In genomic region chr2:678964-679363, GRCh38 we compare ENCODE assay signal across 15 cellular contexts. TPM values are rescaled to one million over a fixed set of nuclear protein-coding genes. Genes with fewer than 3 reads are reported as not detected.
DNase-seq lines count a peak whose midpoint lies in the region; ATAC-seq and TF ChIP-seq lines count a peak whose summit lies in the region.
"Had no signal": no experiment of that assay in that cellular context is flagged by ENCODE, and none has a peak within 500 bp of the region (broad histone marks: within the 10 kb centered on the region; RNA-seq: fewer than 3 reads in every experiment).

No MANE protein-coding gene starts in this region.

- DNase-seq in Calu3, result no peak
- DNase-seq in activated T-helper 2 cell treated with anti-CD3 and anti-CD28 coated beads, Interferon-gamma antibody, Interleukin-2, Interleukin-4, amounts not matched to agents 10 μg/mL and 5 μg/mL and 100 μg/mL, durations not matched to agents 14 hours and 24 hours and 36 hours (ENCODE audit: low spot score), result no peak
- no peak for DNase-seq in mesothelial cell of epicardium (ENCODE audit: low spot score in 2 of 2, unreplicated experiment in 2 of 2)
- no peak for DNase-seq in RWPE1 (ENCODE audit: low spot score)
- DNase-seq in colonic mucosa, result no peak
- DNase-seq in SKM-1 treated with dmso at 0.1 percent for 144 hours (lab: John Stamatoyannopoulos, UW; ENCODE audit: unreplicated experiment), result no peak
- DNase-seq: activated CD4-positive, alpha-beta T cell treated with anti-CD3 and anti-CD28 coated beads for 4 hours; erythroblast; GOT3; MV-4-11; NCI-H82; RPMI8226; stomach had no signal

- H3K4me2 ChIP-seq in BLaER1 treated with 17β-estradiol and CSF1 and Interleukin-3, amounts not matched to agents 10 nM and 100 nM, result peak overlapping the region in 10 of 11 experiments; percentile 71 to 96 (median 88); a peak in 19 of 22 replicates

- H3K27ac ChIP-seq in BLaER1 treated with 17β-estradiol and CSF1 and Interleukin-3, amounts not matched to agents 10 nM and 100 nM, result peak overlapping the region in 7 of 11 experiments; percentile 96 to 100 (median 99); a peak in 10 of 22 replicates
- H3K27ac ChIP-seq in RWPE1 (no peak overlapping the region), colonic mucosa (no peak overlapping the region)
- H3K27ac ChIP-seq: stomach had no signal

- intact Hi-C loops in Calu3 (cut with micrococcal nuclease; ENCODE audit: unreplicated experiment), result no loop called here
- intact Hi-C loops in activated T-helper 2 cell treated with anti-CD3 and anti-CD28 coated beads, Interferon-gamma antibody, Interleukin-2, Interleukin-4, amounts not matched to agents 10 μg/mL and 5 μg/mL and 100 μg/mL, durations not matched to agents 14 hours and 24 hours and 36 hours (cut with micrococcal nuclease), result no loop called here
- intact Hi-C loops in colonic mucosa (cut with DNase I), result no loop called here

- peaks cover 0 to 24% (median 7%) of the 10 kb centered on the region in 11 experiments; a peak in 5 of 22 replicates for H3K36me3 ChIP-seq in BLaER1 treated with 17β-estradiol and CSF1 and Interleukin-3, amounts not matched to agents 10 nM and 100 nM
- no peaks in the 10 kb centered on the region for H3K36me3 ChIP-seq in colonic mucosa

- no peaks in the 10 kb centered on the region for H3K27me3 ChIP-seq in BLaER1 treated with 17β-estradiol and CSF1 and Interleukin-3, amounts not matched to agents 10 nM and 100 nM
- H3K27me3 ChIP-seq in colonic mucosa, result no peaks in the 10 kb centered on the region
- H3K27me3 ChIP-seq: stomach had no signal

- H3K27ac Mint-ChIP-seq in Calu3 (ENCODE audit: unreplicated experiment) (peak overlapping the region; percentile 90), mesothelial cell of epicardium (peak overlapping the region; percentile 99)
- peak overlapping the region; percentile 39 for H3K27ac Mint-ChIP-seq in activated T-helper 2 cell treated with anti-CD3 and anti-CD28 coated beads, Interferon-gamma antibody, Interleukin-2, Interleukin-4, amounts not matched to agents 10 μg/mL and 5 μg/mL and 100 μg/mL, durations not matched to agents 14 hours and 24 hours and 36 hours

- H3K27me3 Mint-ChIP-seq in Calu3 (ENCODE audit: unreplicated experiment) (no peaks in the 10 kb centered on the region), mesothelial cell of epicardium (ENCODE audit: low read depth) (no peaks in the 10 kb centered on the region)
- H3K27me3 Mint-ChIP-seq in activated T-helper 2 cell treated with anti-CD3 and anti-CD28 coated beads, Interferon-gamma antibody, Interleukin-2, Interleukin-4, amounts not matched to agents 10 μg/mL and 5 μg/mL and 100 μg/mL, durations not matched to agents 14 hours and 24 hours and 36 hours (ENCODE audit: low read depth), result no peaks in the 10 kb centered on the region

- peaks cover 28% of the 10 kb centered on the region for H3K36me3 Mint-ChIP-seq in Calu3 (ENCODE audit: insufficient read depth, unreplicated experiment)
- H3K36me3 Mint-ChIP-seq in activated T-helper 2 cell treated with anti-CD3 and anti-CD28 coated beads, Interferon-gamma antibody, Interleukin-2, Interleukin-4, amounts not matched to agents 10 μg/mL and 5 μg/mL and 100 μg/mL, durations not matched to agents 14 hours and 24 hours and 36 hours (ENCODE audit: low read depth), result peaks cover 22% of the 10 kb centered on the region
- peaks cover 9% of the 10 kb centered on the region for H3K36me3 Mint-ChIP-seq in mesothelial cell of epicardium

- POLR2A ChIA-PET in RWPE1 (lab: Yijun Ruan, JAX; ENCODE audit: low non-redundant PET), result no interaction called here

- H3K4me3 ChIP-seq in BLaER1 treated with 17β-estradiol and CSF1 and Interleukin-3, amounts not matched to agents 10 nM and 100 nM, result no peak overlapping the region
- no peak overlapping the region for H3K4me3 ChIP-seq in colonic mucosa

- BruUV-seq in Calu3 (replicated peaks; lab: Mats Ljungman, UMichigan), result no TSS peak

- H3K9ac ChIP-seq in BLaER1 treated with 17β-estradiol and CSF1 and Interleukin-3, amounts not matched to agents 10 nM and 100 nM, result peak overlapping the region in 6 of 11 experiments; percentile 95 to 100 (median 99); a peak in 8 of 22 replicates
- H3K9ac ChIP-seq in colonic mucosa (ENCODE audit: low read depth in 2 of 2, low read length in 2 of 2), result no peak overlapping the region

- CTCF ChIA-PET in Calu3 (lab: Charles Lee) (no interaction called here), RWPE1 (lab: Yijun Ruan, JAX) (no interaction called here)

- peaks cover 31 to 36% (median 34%) of the 10 kb centered on the region in 10 experiments for H3K4me1 ChIP-seq in BLaER1 treated with 17β-estradiol and CSF1 and Interleukin-3, amounts not matched to agents 10 nM and 100 nM
- H3K4me1 ChIP-seq in colonic mucosa, result no peaks in the 10 kb centered on the region

- H4K20me1 ChIP-seq in BLaER1 treated with 17β-estradiol and CSF1 and Interleukin-3, amounts not matched to agents 10 nM and 100 nM, result peaks cover 0 to 26% (median 11%) of the 10 kb centered on the region in 11 experiments; a peak in 13 of 22 replicates

- TF ChIP-seq CTCF in Calu3 (IDR thresholded peaks at IDR 0.05; ENCODE audit: unreplicated experiment) (no peak), mesothelial cell of epicardium (IDR thresholded peaks at IDR 0.05; ENCODE audit: unreplicated experiment) (no peak), RWPE1 (conservative IDR thresholded peaks at IDR 0.05; ENCODE audit: low read depth) (no peak), colonic mucosa (IDR thresholded peaks at IDR 0.05) (no peak)

- H3K4me1 Mint-ChIP-seq in Calu3 (ENCODE audit: low read depth, unreplicated experiment), result peaks cover 20% of the 10 kb centered on the region
- peaks cover 32% of the 10 kb centered on the region for H3K4me1 Mint-ChIP-seq in activated T-helper 2 cell treated with anti-CD3 and anti-CD28 coated beads, Interferon-gamma antibody, Interleukin-2, Interleukin-4, amounts not matched to agents 10 μg/mL and 5 μg/mL and 100 μg/mL, durations not matched to agents 14 hours and 24 hours and 36 hours (ENCODE audit: low read depth)
- peaks cover 22% of the 10 kb centered on the region for H3K4me1 Mint-ChIP-seq in mesothelial cell of epicardium

- ATAC-seq in HG02981 (IDR thresholded peaks at IDR 0.05; ENCODE audit: unreplicated experiment), result no peak

- H3K4me3 Mint-ChIP-seq in Calu3 (ENCODE audit: low read depth, unreplicated experiment), result peak overlapping the region; percentile 98
- H3K4me3 Mint-ChIP-seq in activated T-helper 2 cell treated with anti-CD3 and anti-CD28 coated beads, Interferon-gamma antibody, Interleukin-2, Interleukin-4, amounts not matched to agents 10 μg/mL and 5 μg/mL and 100 μg/mL, durations not matched to agents 14 hours and 24 hours and 36 hours (ENCODE audit: low read depth), result peak overlapping the region; percentile 96
- H3K4me3 Mint-ChIP-seq in mesothelial cell of epicardium, result peak overlapping the region; percentile 94

- peaks cover 23 to 30% (median 25%) of the 10 kb centered on the region in 11 experiments for H3K9me3 ChIP-seq in BLaER1 treated with 17β-estradiol and CSF1 and Interleukin-3, amounts not matched to agents 10 nM and 100 nM (replicated peaks in 1 of 11)
- H3K9me3 ChIP-seq in colonic mucosa, result no peaks in the 10 kb centered on the region

- H3K9me3 Mint-ChIP-seq in Calu3 (ENCODE audit: low read depth, unreplicated experiment) (peaks cover 9% of the 10 kb centered on the region), mesothelial cell of epicardium (peaks cover 3% of the 10 kb centered on the region)
- peaks cover 9% of the 10 kb centered on the region for H3K9me3 Mint-ChIP-seq in activated T-helper 2 cell treated with anti-CD3 and anti-CD28 coated beads, Interferon-gamma antibody, Interleukin-2, Interleukin-4, amounts not matched to agents 10 μg/mL and 5 μg/mL and 100 μg/mL, durations not matched to agents 14 hours and 24 hours and 36 hours

RNA-seq across cellular contexts. Expression of gene TMEM18, which starts 1.8 kb away (rescaled TPM):
- 18.9 and 19.0 TPM in 2 replicates for total RNA-seq in Calu3 (2022)
- 24.1 and 26.3 TPM in 2 replicates for total RNA-seq in activated T-helper 2 cell treated with anti-CD3 and anti-CD28 coated beads, Interferon-gamma antibody, Interleukin-2, Interleukin-4, amounts not matched to agents 10 μg/mL and 5 μg/mL and 100 μg/mL, durations not matched to agents 14 hours and 24 hours and 36 hours
- 35.9 to 37.1 TPM (median 36.4 TPM) in 3 replicates for total RNA-seq in mesothelial cell of epicardium
- 10 to 100 TPM; 16.4 to 19.6 TPM for total RNA-seq in colonic mucosa

Comparison
In these comparisons a context has a peak if more than half of its experiments do, and no peak if none do; other contexts are left out.
1. H3K27ac ChIP-seq: peak in BLaER1 treated with 17β-estradiol and CSF1 and Interleukin-3, amounts not matched to agents 10 nM and 100 nM (7 of 11); none in RWPE1 (single experiment) and colonic mucosa (single experiment).
2. H3K9ac ChIP-seq: peak in BLaER1 treated with 17β-estradiol and CSF1 and Interleukin-3, amounts not matched to agents 10 nM and 100 nM (6 of 11); none in colonic mucosa (0 of 2).
3. H3K27ac Mint-ChIP-seq: peak in every context shown above with its lines; median percentile 99 in mesothelial cell of epicardium; 90 in Calu3; 39 in activated T-helper 2 cell treated with anti-CD3 and anti-CD28 coated beads, Interferon-gamma antibody, Interleukin-2, Interleukin-4, amounts not matched to agents 10 μg/mL and 5 μg/mL and 100 μg/mL, durations not matched to agents 14 hours and 24 hours and 36 hours.
4. Peak in every context shown above with its lines, with median percentiles within 50 percentile points of each other: H3K4me3 Mint-ChIP-seq.